In genomic region chr10:34537629-34538231, GRCh38 we compare ENCODE assay signal across 8 cellular contexts.
DNase-seq lines count a peak whose midpoint lies in the region; ATAC-seq and TF ChIP-seq lines count a peak whose summit lies in the region.

No MANE protein-coding gene starts in this region.

- in situ Hi-C loops in HAP-1 (cut with MboI; ENCODE audit: low sequenced_read_pairs) = no loop called here

- H3K27me3 Mint-ChIP-seq in WTC11 (ENCODE audit: low read depth) = no peaks in the 10 kb centered on the region

- POLR2A ChIA-PET in WTC11 (lab: Charles Lee) = no interaction called here

- no peak overlapping the region for H3K4me3 ChIP-seq in BLaER1 treated with 17β-estradiol and CSF1 and Interleukin-3, amounts not matched to agents 10 nM and 100 nM
- no peak overlapping the region for H3K4me3 ChIP-seq in HAP-1

- no peaks in the 10 kb centered on the region; a peak in 2 of 22 replicates for H4K20me1 ChIP-seq in BLaER1 treated with 17β-estradiol and CSF1 and Interleukin-3, amounts not matched to agents 10 nM and 100 nM

- H3K4me1 Mint-ChIP-seq in WTC11 = peaks cover 20% of the 10 kb centered on the region

- no peaks in the 10 kb centered on the region for H3K36me3 Mint-ChIP-seq in WTC11

- H3K4me1 ChIP-seq in BLaER1 treated with 17β-estradiol and CSF1 and Interleukin-3, amounts not matched to agents 10 nM and 100 nM = peaks cover 9 to 34% (median 21%) of the 10 kb centered on the region in 10 experiments; a peak in 18 of 20 replicates
- peaks cover 2% of the 10 kb centered on the region; the same call in 1 of the 2 replicates for H3K4me1 ChIP-seq in HAP-1

- peaks cover 4% of the 10 kb centered on the region; the same call in 1 of the 2 replicates for H3K9me3 Mint-ChIP-seq in WTC11

- H3K27ac ChIP-seq in BLaER1 treated with 17β-estradiol and CSF1 and Interleukin-3, amounts not matched to agents 10 nM and 100 nM = peak overlapping the region in 7 of 11 experiments; percentile 5 to 49 (median 39); a peak in 12 of 22 replicates
- no peak overlapping the region for H3K27ac ChIP-seq in caudate nucleus (ENCODE audit: low read depth, low read length)

- DNase-seq in WTC11 (ENCODE audit: low spot score) (no peak), NCI-H524 (lab: John Stamatoyannopoulos, UW) (no peak), activated T-cell treated with anti-CD3 and anti-CD28 coated beads for 4 hours (no peak), caudate nucleus (lab: John Stamatoyannopoulos, UW) (no peak), HAP-1 (ENCODE audit: low spot score in 2 of 2) (no peak)

- H3K9me3 ChIP-seq in BLaER1 treated with 17β-estradiol and CSF1 and Interleukin-3, amounts not matched to agents 10 nM and 100 nM (replicated peaks in 1 of 11) = peaks cover 0 to 5% (median 0%) of the 10 kb centered on the region in 11 experiments; a peak in 3 of 22 replicates
- no peaks in the 10 kb centered on the region for H3K9me3 ChIP-seq in HAP-1

- H3K4me3 Mint-ChIP-seq in WTC11 = no peak overlapping the region

- CTCF ChIA-PET in WTC11 (lab: Charles Lee) = no interaction called here

- H3K36me3 ChIP-seq in BLaER1 treated with 17β-estradiol and CSF1 and Interleukin-3, amounts not matched to agents 10 nM and 100 nM = peaks cover 0 to 5% (median 0%) of the 10 kb centered on the region in 11 experiments; a peak in 2 of 22 replicates
- H3K36me3 ChIP-seq in HAP-1 (replicated peaks) = no peaks in the 10 kb centered on the region

- TF ChIP-seq CTCF in WTC11 (IDR thresholded peaks at IDR 0.05) = no peak

- peak overlapping the region; percentile 1 to 47 (median 22); a peak in 9 of 22 replicates for H3K4me2 ChIP-seq in BLaER1 treated with 17β-estradiol and CSF1 and Interleukin-3, amounts not matched to agents 10 nM and 100 nM

- no peak overlapping the region for H3K9ac ChIP-seq in BLaER1 treated with 17β-estradiol and CSF1 and Interleukin-3, amounts not matched to agents 10 nM and 100 nM

- ATAC-seq in GM19395 (IDR thresholded peaks at IDR 0.05; ENCODE audit: unreplicated experiment) = peak; percentile 80
- peak; percentile 77 for ATAC-seq in HG02981 (IDR thresholded peaks at IDR 0.05; ENCODE audit: unreplicated experiment)
- ATAC-seq in WTC11 = no peak

- H3K27ac Mint-ChIP-seq in WTC11 = peak overlapping the region; percentile 66; the same call in 1 of the 2 replicates

- H3K27me3 ChIP-seq in BLaER1 treated with 17β-estradiol and CSF1 and Interleukin-3, amounts not matched to agents 10 nM and 100 nM = no peaks in the 10 kb centered on the region
- H3K27me3 ChIP-seq in HAP-1 (ENCODE audit: low read depth) = no peaks in the 10 kb centered on the region

TF ChIP-seq in WTC11, 78 proteins besides CTCF, POLR2A, EP300 and RAD21:
- TF ChIP-seq E2F4 (CRISPR knock-in tag; IDR thresholded peaks at IDR 0.05; ENCODE audit: borderline replicate concordance, low read depth) (no peak), SMAD4 (CRISPR knock-in tag; IDR thresholded peaks at IDR 0.05) (no peak), NR3C1 (CRISPR knock-in tag; conservative IDR thresholded peaks at IDR 0.05; ENCODE audit: low read depth) (no peak), JUN (CRISPR knock-in tag; IDR thresholded peaks at IDR 0.05) (no peak), ZNF281 (CRISPR knock-in tag; IDR thresholded peaks at IDR 0.05) (no peak), E2F5 (CRISPR knock-in tag; IDR thresholded peaks at IDR 0.05) (no peak), ZNF232 (CRISPR knock-in tag; IDR thresholded peaks at IDR 0.05) (no peak), TEAD4 (CRISPR knock-in tag; IDR thresholded peaks at IDR 0.05) (no peak), NFYB (CRISPR knock-in tag; conservative IDR thresholded peaks at IDR 0.05; ENCODE audit: low read depth) (no peak), IRF1 (CRISPR knock-in tag; IDR thresholded peaks at IDR 0.05) (no peak), PRDM15 (CRISPR knock-in tag; IDR thresholded peaks at IDR 0.05) (no peak)
TF ChIP-seq in WTC11: peak in this region for 0.
